In the genomic region with DNA sequence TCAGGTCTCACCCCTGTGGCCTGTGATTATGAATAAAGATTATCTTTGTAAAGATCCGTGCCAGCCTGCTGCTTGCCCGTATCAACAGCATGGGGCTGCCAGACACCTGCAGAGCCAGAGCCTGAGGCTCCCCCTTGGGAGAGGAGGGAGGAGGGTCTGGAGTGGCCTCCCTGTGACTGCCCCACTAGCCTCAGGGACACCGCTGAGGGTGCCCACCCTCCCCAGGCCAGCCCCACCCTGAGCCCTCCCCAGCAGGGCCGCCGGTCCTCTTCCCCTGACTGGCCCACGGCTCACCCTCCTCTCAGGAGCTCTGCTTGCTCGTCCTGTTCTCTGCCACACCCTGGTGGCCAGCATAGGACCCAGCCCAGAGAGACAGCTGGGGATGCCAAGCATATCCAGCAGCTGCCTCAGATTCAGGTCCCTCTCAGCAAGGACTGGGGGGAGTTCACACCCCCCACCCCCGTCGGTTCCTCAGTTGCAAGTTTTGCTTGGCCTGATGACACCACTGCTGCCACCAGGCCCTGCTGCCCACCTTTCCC, we compare ENCODE assay signal across 9 cellular contexts. TPM values are rescaled to one million over a fixed set of nuclear protein-coding genes. Genes with fewer than 3 reads are reported as not detected.
DNase-seq lines count a peak whose midpoint lies in the region; ATAC-seq and TF ChIP-seq lines count a peak whose summit lies in the region.
"Had no signal": no experiment of that assay in that cellular context is flagged by ENCODE, and none has a peak within 500 bp of the region (broad histone marks: within the 10 kb centered on the region; RNA-seq: fewer than 3 reads in every experiment).

No MANE protein-coding gene starts in this region.

- CTCF ChIA-PET in activated naive CD4-positive, alpha-beta T cell treated with anti-CD3 and anti-CD28 coated beads, Interleukin-2, amount 10 ng/mL, durations not matched to agents 7 days and 5 days (lab: Charles Lee): interaction anchor here (1.1 to 3.1 kb wide), 4 partner anchors 14 to 50 kb away, joined by 3 to 21 read pairs (median 4); partner anchors contain the start of genes CYSRT1, NDOR1, RNF224 and SLC34A3
- CTCF ChIA-PET in activated CD8-positive, alpha-beta T cell treated with anti-CD3 and anti-CD28 coated beads, Interleukin-2, amount 10 ng/mL, durations not matched to agents 7 days and 5 days (lab: Charles Lee): interaction anchor here (1.3 to 3.4 kb wide), 5 partner anchors 8 to 71 kb away, joined by 3 to 23 read pairs (median 9); partner anchors contain the start of genes CYSRT1, RNF224 and TPRN

- TF ChIP-seq EP300 in transverse colon (IDR thresholded peaks at IDR 0.05; ENCODE audit: low read depth): no peak

- peak overlapping the region; percentile 94 to 99 (median 97) for H3K27ac ChIP-seq in transverse colon

- DNase-seq in activated naive CD4-positive, alpha-beta T cell treated with anti-CD3 and anti-CD28 coated beads, Interleukin-2, amount 10 ng/mL, durations not matched to agents 7 days and 5 days: no peak
- no peak for DNase-seq in activated naive CD4-positive, alpha-beta T cell treated with Interleukin-2 at 50 U/mL for 16 hours
- no peak for DNase-seq in activated CD8-positive, alpha-beta T cell treated with anti-CD3 and anti-CD28 coated beads, Interleukin-2, amount 10 ng/mL, durations not matched to agents 7 days and 5 days
- DNase-seq in immature natural killer cell (no peak), transverse colon (no peak), KBM-7 (no peak), medulla oblongata (ENCODE audit: extremely low spot score) (no peak), NCI-H2081 treated with DMSO at 0.1 percent for 48 hours (lab: John Stamatoyannopoulos, UW) (no peak)
- DNase-seq: COR-L47 had no signal

- no peaks in the 10 kb centered on the region for H3K27me3 ChIP-seq in transverse colon

- peaks cover 16% of the 10 kb centered on the region for H3K36me3 Mint-ChIP-seq in activated naive CD4-positive, alpha-beta T cell treated with anti-CD3 and anti-CD28 coated beads, Interleukin-2, amount 10 ng/mL, durations not matched to agents 7 days and 5 days
- H3K36me3 Mint-ChIP-seq in activated CD8-positive, alpha-beta T cell treated with anti-CD3 and anti-CD28 coated beads, Interleukin-2, amount 10 ng/mL, durations not matched to agents 7 days and 5 days (ENCODE audit: low read depth): peaks cover 8% of the 10 kb centered on the region
- H3K36me3 Mint-ChIP-seq in immature natural killer cell: no peaks in the 10 kb centered on the region

- TF ChIP-seq POLR2A in transverse colon (IDR thresholded peaks at IDR 0.05): no peak

- peak overlapping the region in 1 of 4 donors; percentile 98 for H3K4me3 ChIP-seq in transverse colon

- H3K27me3 Mint-ChIP-seq in activated naive CD4-positive, alpha-beta T cell treated with anti-CD3 and anti-CD28 coated beads, Interleukin-2, amount 10 ng/mL, durations not matched to agents 7 days and 5 days: peaks cover 10% of the 10 kb centered on the region
- H3K27me3 Mint-ChIP-seq in activated CD8-positive, alpha-beta T cell treated with anti-CD3 and anti-CD28 coated beads, Interleukin-2, amount 10 ng/mL, durations not matched to agents 7 days and 5 days (ENCODE audit: low read depth): no peaks in the 10 kb centered on the region
- H3K27me3 Mint-ChIP-seq in immature natural killer cell (ENCODE audit: low read depth in 3 of 3): peaks cover 2 to 14% (median 9%) of the 10 kb centered on the region in 3 donors

- peak overlapping the region; percentile 97 for H3K4me3 Mint-ChIP-seq in activated naive CD4-positive, alpha-beta T cell treated with anti-CD3 and anti-CD28 coated beads, Interleukin-2, amount 10 ng/mL, durations not matched to agents 7 days and 5 days
- peak overlapping the region; percentile 97 for H3K4me3 Mint-ChIP-seq in activated CD8-positive, alpha-beta T cell treated with anti-CD3 and anti-CD28 coated beads, Interleukin-2, amount 10 ng/mL, durations not matched to agents 7 days and 5 days
- H3K4me3 Mint-ChIP-seq in immature natural killer cell: peak overlapping the region in 4 of 5 donors; percentile 62 to 71 (median 64)

- no peaks in the 10 kb centered on the region for H3K9me3 ChIP-seq in transverse colon

- no peak for TF ChIP-seq CTCF in transverse colon (IDR thresholded peaks at IDR 0.05)

- in situ Hi-C loops in transverse colon (cut with MboI; ENCODE audit: low pct_ligation_motif_present in 1 of 4, low pct_unique_long_range_greater_than_20kb in 1 of 4, low sequenced_read_pairs in 3 of 4): no loop called here
- in situ Hi-C loops in KBM-7 (cut with MboI; ENCODE audit: low pct_unique_long_range_greater_than_20kb, low sequenced_read_pairs): no loop called here

- peaks cover 36 to 60% (median 52%) of the 10 kb centered on the region in 4 donors for H3K4me1 ChIP-seq in transverse colon

- POLR2A ChIA-PET in activated CD8-positive, alpha-beta T cell treated with anti-CD3 and anti-CD28 coated beads, Interleukin-2, amount 10 ng/mL, durations not matched to agents 7 days and 5 days (lab: Charles Lee): interaction anchor here (0.8 kb wide), 1 partner anchor 61 kb away, joined by 3 read pairs; no protein-coding TSS in a partner anchor

- no peak for ATAC-seq in activated CD8-positive, alpha-beta T cell treated with anti-CD3 and anti-CD28 coated beads, Interleukin-2, amount 10 ng/mL, durations not matched to agents 7 days and 5 days

- no peak overlapping the region for H3K27ac Mint-ChIP-seq in activated naive CD4-positive, alpha-beta T cell treated with anti-CD3 and anti-CD28 coated beads, Interleukin-2, amount 10 ng/mL, durations not matched to agents 7 days and 5 days
- peak overlapping the region; percentile 61 for H3K27ac Mint-ChIP-seq in activated CD8-positive, alpha-beta T cell treated with anti-CD3 and anti-CD28 coated beads, Interleukin-2, amount 10 ng/mL, durations not matched to agents 7 days and 5 days
- peak overlapping the region; percentile 67 to 97 (median 74) for H3K27ac Mint-ChIP-seq in immature natural killer cell

- H3K9me3 Mint-ChIP-seq in activated naive CD4-positive, alpha-beta T cell treated with anti-CD3 and anti-CD28 coated beads, Interleukin-2, amount 10 ng/mL, durations not matched to agents 7 days and 5 days: no peaks in the 10 kb centered on the region
- no peaks in the 10 kb centered on the region for H3K9me3 Mint-ChIP-seq in activated CD8-positive, alpha-beta T cell treated with anti-CD3 and anti-CD28 coated beads, Interleukin-2, amount 10 ng/mL, durations not matched to agents 7 days and 5 days (ENCODE audit: insufficient read depth)
- H3K9me3 Mint-ChIP-seq in immature natural killer cell: no peaks in the 10 kb centered on the region

- intact Hi-C loops in transverse colon (cut with DNase I; ENCODE audit: low total_unique reads): no loop called here

- WGBS in transverse colon (ENCODE audit: low coverage in 1 of 2), 2 donors: 74% methylated on average over 9 of the region's 9 CpGs; no CpG with 5 or more reads in 1 of the 2 donors

- peaks cover 35% of the 10 kb centered on the region for H3K4me1 Mint-ChIP-seq in activated naive CD4-positive, alpha-beta T cell treated with anti-CD3 and anti-CD28 coated beads, Interleukin-2, amount 10 ng/mL, durations not matched to agents 7 days and 5 days
- peaks cover 38% of the 10 kb centered on the region for H3K4me1 Mint-ChIP-seq in activated CD8-positive, alpha-beta T cell treated with anti-CD3 and anti-CD28 coated beads, Interleukin-2, amount 10 ng/mL, durations not matched to agents 7 days and 5 days (ENCODE audit: low read depth)
- peaks cover 31 to 34% of the 10 kb centered on the region in 2 donors for H3K4me1 Mint-ChIP-seq in immature natural killer cell

- no peaks in the 10 kb centered on the region for H3K36me3 ChIP-seq in transverse colon

RNA-seq across cellular contexts. Expression of gene SSNA1, which starts 1.9 kb away (rescaled TPM):
- 10 to 100 TPM; 88.2 to 90.0 TPM for total RNA-seq in activated CD8-positive, alpha-beta T cell treated with anti-CD3 and anti-CD28 coated beads, Interleukin-2, amount 10 ng/mL, durations not matched to agents 7 days and 5 days
- 100 to 1,000 TPM; 164 to 191 (median 181) TPM for polyA plus RNA-seq in immature natural killer cell
- total RNA-seq in transverse colon: 100 to 1,000 TPM in 2 of 4 donors, 10 to 100 TPM in 2; 93.5 to 104 (median 99.8) TPM

RNA-seq across cellular contexts. Expression of gene ANAPC2, which starts 2.0 kb away (rescaled TPM):
- 10 to 100 TPM; 60.2 to 64.1 TPM for total RNA-seq in activated CD8-positive, alpha-beta T cell treated with anti-CD3 and anti-CD28 coated beads, Interleukin-2, amount 10 ng/mL, durations not matched to agents 7 days and 5 days
- polyA plus RNA-seq in immature natural killer cell: 1 to 10 TPM; 4.2 to 7.0 (median 5.3) TPM
- 100 to 1,000 TPM in 2 of 4 donors, 10 to 100 TPM in 2; 37.0 to 176 (median 70.3) TPM for total RNA-seq in transverse colon

RNA-seq across cellular contexts. Expression of gene TPRN, which starts 10.2 kb away (rescaled TPM):
- 10 to 100 TPM; 10.9 to 12.0 TPM for total RNA-seq in activated CD8-positive, alpha-beta T cell treated with anti-CD3 and anti-CD28 coated beads, Interleukin-2, amount 10 ng/mL, durations not matched to agents 7 days and 5 days
- 1 to 10 TPM in 1 of 3 donors, under 1 TPM in 2; 0.11 to 1.1 (median 0.60) TPM for polyA plus RNA-seq in immature natural killer cell
- 100 to 1,000 TPM in 2 of 4 donors, 10 to 100 TPM in 2; 76.2 to 228 (median 117) TPM for total RNA-seq in transverse colon

RNA-seq across cellular contexts. Expression of gene TMEM203, which starts 15.1 kb away (rescaled TPM):
- 10 to 100 TPM; 34.6 to 36.6 TPM for total RNA-seq in activated CD8-positive, alpha-beta T cell treated with anti-CD3 and anti-CD28 coated beads, Interleukin-2, amount 10 ng/mL, durations not matched to agents 7 days and 5 days
- 100 to 1,000 TPM; 131 to 169 (median 142) TPM for polyA plus RNA-seq in immature natural killer cell
- total RNA-seq in transverse colon: 10 to 100 TPM; 18.9 to 42.1 (median 28.7) TPM

RNA-seq across cellular contexts. Expression of gene NDOR1, which starts 15.1 kb away (rescaled TPM):
- 10 to 100 TPM; 44.7 to 45.5 TPM for total RNA-seq in activated CD8-positive, alpha-beta T cell treated with anti-CD3 and anti-CD28 coated beads, Interleukin-2, amount 10 ng/mL, durations not matched to agents 7 days and 5 days
- polyA plus RNA-seq in immature natural killer cell: 10 to 100 TPM in 1 of 3 donors, 1 to 10 TPM in 2; 1.7 to 10.3 (median 4.2) TPM
- 10 to 100 TPM; 14.3 to 47.5 (median 22.0) TPM for total RNA-seq in transverse colon

Comparison
In these comparisons a context has a peak if more than half of its experiments do, and no peak if none do; other contexts are left out.
1. RNA of gene TPRN, which starts 10.2 kb away (total RNA-seq): 76.2 to 228 TPM in transverse colon; 10.9 to 12.0 TPM in activated CD8-positive, alpha-beta T cell treated with anti-CD3 and anti-CD28 coated beads, Interleukin-2, amount 10 ng/mL, durations not matched to agents 7 days and 5 days; every median in the first group is over 4 times any median in the second.
2. Peak in every context shown above with its lines, with median percentiles within 50 percentile points of each other: H3K4me3 Mint-ChIP-seq.